8 cellular contexts compared by ENCODE assay signal in the genomic region with DNA sequence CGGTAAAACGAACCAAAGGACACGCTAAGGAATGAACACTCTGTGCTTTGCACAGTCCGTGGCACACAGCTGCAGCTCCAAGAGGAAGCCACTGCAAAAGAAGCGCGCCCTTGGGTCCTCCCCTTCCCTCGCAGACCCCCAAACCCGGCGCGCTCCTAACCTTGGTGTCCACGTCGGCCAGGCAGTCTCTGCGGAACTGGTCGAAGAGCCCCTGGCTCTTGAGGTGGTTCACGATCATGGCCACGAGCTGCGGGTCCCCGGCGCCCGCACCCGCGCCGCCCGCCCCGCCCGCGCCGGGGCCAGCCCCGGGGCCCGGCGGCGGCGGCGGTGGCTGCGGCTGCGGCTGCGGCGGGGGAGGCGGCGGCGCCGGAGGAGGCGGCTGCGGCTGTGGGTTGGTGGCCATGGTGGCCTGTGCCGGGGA. TPM values are rescaled to one million over a fixed set of nuclear protein-coding genes. Genes with fewer than 3 reads are reported as not detected.
DNase-seq lines count a peak whose midpoint lies in the region; ATAC-seq, FAIRE-seq and TF ChIP-seq lines count a peak whose summit lies in the region.

No MANE protein-coding gene starts in this region.

- H2AFZ ChIP-seq in GM23248 (peak overlapping the region; percentile 87), MM.1S (ENCODE audit: low read length) (peak overlapping the region; percentile 92), keratinocyte (ENCODE audit: control insufficient read depth, low read length) (peak overlapping the region; percentile 98)

- WGBS in GM23248 (ENCODE audit: low coverage in 1 of 2, low lambda C conversion rate in 2 of 2, missing lambda C conversion rate in 2 of 2), 2 experiments: 0 to 1% methylated on average over 17 to 41 of the region's 45 CpGs

- H3K9me1 ChIP-seq in keratinocyte (ENCODE audit: control insufficient read depth, extremely low read depth, insufficient read depth, low read length): no peaks in the 10 kb centered on the region

- DNase-seq in GM23248: no peak
- DNase-seq in MM.1S: no peak
- no peak for DNase-seq in ascending aorta (ENCODE audit: low spot score in 2 of 2)
- no peak for DNase-seq in keratinocyte (ENCODE audit: low read depth, low spot score)
- peak; percentile 51 for DNase-seq in stimulated activated CD8-positive, alpha-beta memory T cell treated with anti-CD3 and anti-CD28 coated beads, Interleukin-4, amount 100 ng/mL, for 48 hours
- DNase-seq in GM19240 (ENCODE audit: insufficient read length, low spot score): no peak

- H3K9me2 ChIP-seq in GM23248 (ENCODE audit: insufficient read depth) (0 out of 2 replicates have a peak, but pooled peaks cover 3% of the 10 kb centered on the region), MM.1S (replicated peaks; ENCODE audit: insufficient read depth, low read length) (no peaks in the 10 kb centered on the region)

- H3K36me3 ChIP-seq in GM23248 (ENCODE audit: low read depth): no peaks in the 10 kb centered on the region
- no peaks in the 10 kb centered on the region for H3K36me3 ChIP-seq in MM.1S (replicated peaks; ENCODE audit: insufficient read depth, low read length)
- H3K36me3 ChIP-seq in ascending aorta: no peaks in the 10 kb centered on the region
- H3K36me3 ChIP-seq in keratinocyte (ENCODE audit: control insufficient read depth in 2 of 2, extremely low read depth in 1 of 2, insufficient read depth in 2 of 2, low read length in 2 of 2): no peaks in the 10 kb centered on the region

- H3K4me1 ChIP-seq in GM23248 (ENCODE audit: insufficient read depth) (peaks cover 24% of the 10 kb centered on the region; the same call in 1 of the 2 replicates), MM.1S (ENCODE audit: low read length) (peaks cover 9% of the 10 kb centered on the region), ascending aorta (peaks cover 0 to 18% of the 10 kb centered on the region in 2 donors), keratinocyte (ENCODE audit: control insufficient read depth, extremely low read depth, insufficient read depth, low read length) (peaks cover 15% of the 10 kb centered on the region)

- intact Hi-C loops in ascending aorta (cut with DNase I): loop anchor here (2.0 kb wide), 2 partner anchors 28 to 142 kb away; partner anchors contain the start of gene RAB28

- H3K27ac ChIP-seq in GM23248 (peak overlapping the region; percentile 75), MM.1S (ENCODE audit: low read length) (peak overlapping the region; percentile 67; the same call in 1 of the 2 replicates), ascending aorta (peak overlapping the region; percentile 94 to 96), keratinocyte (ENCODE audit: control insufficient read depth, insufficient read depth, low read length) (peak overlapping the region; percentile 88)

- no peaks in the 10 kb centered on the region for H3K27me3 ChIP-seq in GM23248 (replicated peaks; ENCODE audit: insufficient read depth)
- no peaks in the 10 kb centered on the region for H3K27me3 ChIP-seq in MM.1S (replicated peaks; ENCODE audit: insufficient read depth, low read length)
- no peaks in the 10 kb centered on the region for H3K27me3 ChIP-seq in ascending aorta
- no peaks in the 10 kb centered on the region for H3K27me3 ChIP-seq in keratinocyte (ENCODE audit: control insufficient read depth, extremely low read depth, insufficient read depth, low read length)

- H3K9me3 ChIP-seq in GM23248 (ENCODE audit: low read depth): no peaks in the 10 kb centered on the region
- H3K9me3 ChIP-seq in MM.1S (replicated peaks; ENCODE audit: insufficient read depth, low read length): no peaks in the 10 kb centered on the region
- no peaks in the 10 kb centered on the region for H3K9me3 ChIP-seq in ascending aorta
- H3K9me3 ChIP-seq in keratinocyte (ENCODE audit: control insufficient read depth, low read depth, low read length): no peaks in the 10 kb centered on the region

- no peak for FAIRE-seq in keratinocyte (lab: Jason Lieb, UNC)

- H4K20me1 ChIP-seq in GM23248 (ENCODE audit: insufficient read depth): 0 out of 2 replicates have a peak, but pooled peaks cover 3% of the 10 kb centered on the region
- no peaks in the 10 kb centered on the region; the same call in 1 of the 2 replicates for H4K20me1 ChIP-seq in MM.1S (ENCODE audit: insufficient read depth, low read length)
- H4K20me1 ChIP-seq in keratinocyte (ENCODE audit: control insufficient read depth, extremely low read depth, insufficient read depth, low read length): no peaks in the 10 kb centered on the region

- dilution Hi-C loops in keratinocyte (cut with MboI; ENCODE audit: extremely low pct_ligation_motif_present, low sequenced_read_pairs): no loop called here

- TF ChIP-seq CTCF in MM.1S (IDR thresholded peaks at IDR 0.05; ENCODE audit: low read length) (no peak), ascending aorta (IDR thresholded peaks at IDR 0.05) (no peak), keratinocyte (optimal IDR thresholded peaks at IDR 0.05 in 1 of 3, IDR thresholded peaks at IDR 0.05 in 1 of 3, conservative IDR thresholded peaks at IDR 0.05 in 1 of 3; ENCODE audit: extremely low read depth in 1 of 3, insufficient read depth in 2 of 3, low read length in 3 of 3) (no peak)

- H3F3A ChIP-seq in GM23248 (ENCODE audit: insufficient read depth): no peaks in the 10 kb centered on the region
- 0 out of 2 replicates have a peak, but pooled peaks cover 3% of the 10 kb centered on the region for H3F3A ChIP-seq in MM.1S (ENCODE audit: insufficient read depth, low read length)

- H3K9ac ChIP-seq in GM23248 (peak overlapping the region; percentile 94), MM.1S (ENCODE audit: low read length) (peak overlapping the region; percentile 87), keratinocyte (ENCODE audit: control insufficient read depth, extremely low read depth, insufficient read depth, low read length) (peak overlapping the region; percentile 97)

- H3K79me2 ChIP-seq in GM23248 (ENCODE audit: insufficient read depth) (peaks cover 57% of the 10 kb centered on the region), MM.1S (ENCODE audit: low read length) (peaks cover 50% of the 10 kb centered on the region), keratinocyte (ENCODE audit: control insufficient read depth, insufficient read depth, low read length) (peaks cover 51% of the 10 kb centered on the region)

- ATAC-seq in GM18498 (IDR thresholded peaks at IDR 0.05; ENCODE audit: unreplicated experiment): peak; percentile 41
- ATAC-seq in GM19397 (IDR thresholded peaks at IDR 0.05; ENCODE audit: unreplicated experiment): no peak

- in situ Hi-C loops in GM23248 (cut with MboI): loop anchor here (25.0 kb wide), 1 partner anchor 1385 kb away; the partner anchor contains the start of gene CPEB2

- H3K4me2 ChIP-seq in GM23248 (ENCODE audit: unreplicated experiment) (peak overlapping the region; percentile 96), MM.1S (ENCODE audit: low read depth, low read length) (peak overlapping the region; percentile 96), keratinocyte (ENCODE audit: control insufficient read depth, extremely low read depth, insufficient read depth, low read depth, low read length) (peak overlapping the region; percentile 99)

- H3K4me3 ChIP-seq in GM23248 (peak overlapping the region; percentile 99), MM.1S (ENCODE audit: low read length) (peak overlapping the region; percentile 96), ascending aorta (peak overlapping the region; percentile 85 to 93), keratinocyte (ENCODE audit: control insufficient read depth in 2 of 3, extremely low read depth in 1 of 3, insufficient read depth in 2 of 3, low read depth in 1 of 3, low read length in 3 of 3) (peak overlapping the region; percentile 77 to 96 (median 93))

RNA-seq across cellular contexts. Expression of gene BOD1L1, which starts 0.3 kb away (rescaled TPM):
- total RNA-seq in GM23248 (2014; rRNA removed; shearing (Covaris generic)): 16.5 and 17.3 TPM in 2 replicates
- polyA plus RNA-seq in GM23248 (2016; fragmentation: Nextera tagmentation; extraction: Ambion mirVana) (6.3 and 6.6 TPM in 2 replicates), keratinocyte (14.3 to 20.6 TPM (median 17.8 TPM) in 3 replicates)
- 8.4 TPM for total RNA-seq in ascending aorta
- 61.6 TPM for polyA plus RNA-seq in keratinocyte (2011; ENCODE audit: low read depth)
- 9.0 and 14.1 TPM in 2 replicates for polyA plus RNA-seq in keratinocyte (2011; cell fraction: cytosol; rRNA removed)
- polyA plus RNA-seq in keratinocyte (2011; cell fraction: nucleus; rRNA removed): 39.9 and 52.6 TPM in 2 replicates
- 19.4 and 21.0 TPM in 2 replicates for polyA plus RNA-seq in keratinocyte (2012; ENCODE audit: low replicate concordance)
- polyA minus RNA-seq in keratinocyte: 7.6 to 30.7 TPM (median 14.7 TPM) in 3 replicates
- 9.0 TPM for polyA minus RNA-seq in keratinocyte (2011; cell fraction: cytosol; rRNA and poly(A)+ RNA removed)
- polyA minus RNA-seq in keratinocyte (2011; cell fraction: nucleus; rRNA and poly(A)+ RNA removed): 23.8 and 49.0 TPM in 2 replicates
